ENCODE assay signal across 21 cellular contexts in the genomic region with DNA sequence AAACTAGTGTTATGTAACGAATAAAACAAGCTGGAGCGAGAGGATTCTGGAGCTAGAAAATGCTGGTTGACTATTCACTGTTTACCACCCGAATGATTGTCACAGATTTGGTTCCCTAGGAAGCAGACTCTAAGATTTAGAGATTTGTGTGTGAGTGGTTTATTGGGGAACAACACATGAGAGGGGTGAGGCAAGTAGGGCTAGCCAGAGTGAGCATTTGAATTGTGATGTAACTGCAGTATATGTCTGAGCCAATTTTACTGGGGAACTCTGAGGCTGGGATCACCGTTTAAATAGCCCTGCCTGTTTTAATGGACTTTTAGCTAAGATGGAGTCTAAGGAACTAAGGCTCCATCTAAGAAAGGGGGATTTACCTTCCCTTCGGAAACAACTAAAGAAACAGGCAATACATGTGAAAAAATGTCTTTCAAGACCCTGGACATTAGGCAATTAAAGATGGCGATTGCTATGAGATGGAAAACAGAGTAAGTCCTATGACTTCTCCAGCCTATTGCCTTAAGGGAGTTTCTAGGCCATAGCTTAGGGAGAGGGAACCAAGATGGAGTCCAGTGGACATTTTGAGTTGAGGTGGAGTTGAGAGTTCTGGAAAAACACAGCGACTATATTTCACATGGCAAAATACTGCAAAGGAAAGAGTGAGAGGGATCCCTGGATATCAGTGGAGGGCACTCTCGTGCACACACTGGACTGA. TPM values are rescaled to one million over a fixed set of nuclear protein-coding genes. Genes with fewer than 3 reads are reported as not detected.
"Had no signal": no experiment of that assay in that cellular context is flagged by ENCODE, and none has a peak within 500 bp of the region (broad histone marks: within the 10 kb centered on the region; RNA-seq: fewer than 3 reads in every experiment).

No MANE protein-coding gene starts in this region.

- ATAC-seq: activated CD8-positive, alpha-beta T cell treated with anti-CD3 and anti-CD28 coated beads, Interleukin-2, amount 10 ng/mL, durations not matched to agents 7 days and 5 days; activated T-cell treated with anti-CD3 and anti-CD28 coated beads, Interleukin-2, amount 50 U/mL, for 72 hours; left lobe of liver; mucosa of descending colon; naive thymus-derived CD4-positive, alpha-beta T cell; WTC11 had no signal

- H3K36me3 ChIP-seq: neutrophil had no signal

- H3K27ac ChIP-seq: dorsolateral prefrontal cortex, neutrophil, parathyroid adenoma, tibial nerve had no signal

- DNase-seq: activated CD4-positive, alpha-beta T cell treated with anti-CD3 and anti-CD28 coated beads for 4 hours; activated CD8-positive, alpha-beta memory T cell treated with anti-CD3 and anti-CD28 coated beads, Interleukin-2, amount 50 U/mL, for 4 hours; activated CD8-positive, alpha-beta T cell treated with anti-CD3 and anti-CD28 coated beads, Interleukin-2, amount 10 ng/mL, durations not matched to agents 7 days and 5 days; activated gamma-delta T cell; activated T-cell treated with anti-CD3 and anti-CD28 coated beads, Interleukin-2, amount 50 U/mL, for 72 hours; anterior cingulate cortex; dorsolateral prefrontal cortex; endodermal cell; mucosa of descending colon; naive thymus-derived CD4-positive, alpha-beta T cell; stimulated activated CD4-positive, alpha-beta T cell treated with anti-CD3 and anti-CD28 coated beads, Interleukin-4, amount 100 ng/mL, for 24 hours; stimulated activated naive CD4-positive, alpha-beta T cell; T-helper 2 cell had no signal

- H3K4me3 ChIP-seq: dorsolateral prefrontal cortex, mucosa of descending colon, tibial nerve had no signal

- H3K4me1 ChIP-seq: parathyroid adenoma had no signal

- H3K27me3 ChIP-seq: dorsolateral prefrontal cortex, tibial nerve had no signal

- H3K9me3 ChIP-seq: mucosa of descending colon, neutrophil, tibial nerve had no signal

RNA-seq across cellular contexts. Expression of a gene that starts 6.3 kb away (rescaled TPM):
- total RNA-seq: endodermal cell had no signal

RNA-seq across cellular contexts. Expression of a gene that starts 36.1 kb away (rescaled TPM):
- total RNA-seq: activated CD8-positive, alpha-beta T cell treated with anti-CD3 and anti-CD28 coated beads, Interleukin-2, amount 10 ng/mL, durations not matched to agents 7 days and 5 days; activated T-cell treated with anti-CD3 and anti-CD28 coated beads, Interleukin-2, amount 50 U/mL, for 72 hours; bronchial epithelial cell; endodermal cell; naive thymus-derived CD4-positive, alpha-beta T cell; renal cortical epithelial cell; skeletal muscle tissue; WTC11 had no signal
- polyA plus RNA-seq: naive thymus-derived CD4-positive, alpha-beta T cell had no signal

RNA-seq across cellular contexts. Expression of a gene that starts 59.0 kb away (rescaled TPM):
- total RNA-seq: bronchial epithelial cell, skeletal muscle tissue, tibial nerve, WTC11 had no signal
